Comparison of ENCODE assay signal across 8 cellular contexts in genomic region chr12:110449799-110450497, GRCh38. TPM values are rescaled to one million over a fixed set of nuclear protein-coding genes. Genes with fewer than 3 reads are reported as not detected.
A peak's percentile ranks its signal among the peaks of the same experiment; 100 is the strongest.
DNase-seq lines count a peak whose midpoint lies in the region; ATAC-seq and TF ChIP-seq lines count a peak whose summit lies in the region.

TSS of gene ARPC3 (minus strand) at chr12:110450337. CDS start at chr12:110450260, 77 bp downstream.

- H3K27me3 Mint-ChIP-seq in GM23338 (ENCODE audit: insufficient read depth, low read depth, poor library complexity): peaks cover 9% of the 10 kb centered on the region
- peaks cover 0 to 3% (median 0%) of the 10 kb centered on the region in 5 donors for H3K27me3 Mint-ChIP-seq in naive thymus-derived CD4-positive, alpha-beta T cell
- no peaks in the 10 kb centered on the region for H3K27me3 Mint-ChIP-seq in stimulated activated naive B cell treated with anti-CD40 and anti-IgM and Interleukin-4, amounts not matched to agents 10 μg/mL and 1 μg/mL and 100 μg/mL, for 72 hours

- peak within 1 kb of the TSS; percentile 83 for H3K4me3 ChIP-seq in GM23338
- H3K4me3 ChIP-seq in naive thymus-derived CD4-positive, alpha-beta T cell (ENCODE audit: low read length): peak within 1 kb of the TSS; percentile 95

- H3K27ac ChIP-seq in GM23338 (ENCODE audit: low read depth): peak within 1 kb of the TSS; percentile 87
- peak within 1 kb of the TSS; percentile 93 for H3K27ac ChIP-seq in naive thymus-derived CD4-positive, alpha-beta T cell (ENCODE audit: low read depth, low read length)

- H3K4me1 Mint-ChIP-seq in GM23338: peaks cover 5% of the 10 kb centered on the region; the same call in 2 of the 3 replicates
- H3K4me1 Mint-ChIP-seq in naive thymus-derived CD4-positive, alpha-beta T cell: peaks cover 31 to 51% (median 44%) of the 10 kb centered on the region in 7 donors
- peaks cover 22 to 41% of the 10 kb centered on the region in 2 donors for H3K4me1 Mint-ChIP-seq in stimulated activated naive B cell treated with anti-CD40 and anti-IgM and Interleukin-4, amounts not matched to agents 10 μg/mL and 1 μg/mL and 100 μg/mL, for 72 hours

- DNase-seq in EL (peak; percentile 94), GM23338 (ENCODE audit: low spot score) (peak; percentile 98), LHCN-M2 (ENCODE audit: low read depth) (peak; percentile 89), RPMI7951 (ENCODE audit: low read depth) (peak; percentile 91), fibroblast of gingiva (ENCODE audit: low read depth) (peak; percentile 96)
- peak; percentile 90 for DNase-seq in activated T-helper 1 cell treated with anti-CD3 and anti-CD28 coated beads, Interleukin-2, amount 50 U/mL, for 16 hours (ENCODE audit: low read depth in 1 of 2, low spot score in 1 of 2)
- peak; percentile 86 to 95 (median 94) for DNase-seq in naive thymus-derived CD4-positive, alpha-beta T cell
- peak; percentile 94 for DNase-seq in stimulated activated naive B cell treated with anti-CD40 and anti-IgM and Interleukin-4, amounts not matched to agents 10 μg/mL and 1 μg/mL and 100 μg/mL, for 72 hours

- POLR2A ChIA-PET in naive thymus-derived CD4-positive, alpha-beta T cell (lab: Charles Lee): interaction anchor here (0.6 to 6.1 kb wide), 32 partner anchors 12 to 649 kb away, joined by 3 to 88 read pairs (median 5); partner anchors contain the start of genes ATP2A2, CCDC63, FAM216A and GPN3

- intact Hi-C loops in naive thymus-derived CD4-positive, alpha-beta T cell (cut with micrococcal nuclease): loop anchor here (1.0 to 5.0 kb wide), 17 partner anchors 18 to 738 kb away; partner anchors contain the start of genes ANAPC7 (in 2 of the 2), FAM216A (in 2 of the 2), GIT2 (in 2 of the 2) and GPN3 (in 2 of the 2)

- no peaks in the 10 kb centered on the region for H3K9me3 Mint-ChIP-seq in GM23338
- H3K9me3 Mint-ChIP-seq in naive thymus-derived CD4-positive, alpha-beta T cell: peaks cover 0 to 5% (median 0%) of the 10 kb centered on the region in 11 donors
- peaks cover 0 to 2% of the 10 kb centered on the region in 2 donors for H3K9me3 Mint-ChIP-seq in stimulated activated naive B cell treated with anti-CD40 and anti-IgM and Interleukin-4, amounts not matched to agents 10 μg/mL and 1 μg/mL and 100 μg/mL, for 72 hours

- H3K4me1 ChIP-seq in GM23338 (ENCODE audit: insufficient read depth): no peaks in the 10 kb centered on the region
- peaks cover 20 to 22% of the 10 kb centered on the region in 2 donors for H3K4me1 ChIP-seq in naive thymus-derived CD4-positive, alpha-beta T cell (ENCODE audit: control insufficient read depth in 2 of 2, insufficient read depth in 2 of 2, low read length in 2 of 2)

- peak; percentile 64 to 90 for TF ChIP-seq CTCF in GM23338 (conservative IDR thresholded peaks at IDR 0.05; ENCODE audit: low read depth in 2 of 2)

- H3K4me3 Mint-ChIP-seq in GM23338: peak within 1 kb of the TSS; percentile 97
- peak within 1 kb of the TSS; percentile 90 to 100 (median 99) for H3K4me3 Mint-ChIP-seq in naive thymus-derived CD4-positive, alpha-beta T cell
- H3K4me3 Mint-ChIP-seq in stimulated activated naive B cell treated with anti-CD40 and anti-IgM and Interleukin-4, amounts not matched to agents 10 μg/mL and 1 μg/mL and 100 μg/mL, for 72 hours: peak within 1 kb of the TSS; percentile 97 to 98

- H3K9me2 ChIP-seq in GM23338 (ENCODE audit: insufficient read depth): no peaks in the 10 kb centered on the region

- H4K20me1 ChIP-seq in GM23338 (replicated peaks; ENCODE audit: insufficient read depth): peaks cover 14% of the 10 kb centered on the region; the same call in 1 of the 2 replicates

- peaks cover 36% of the 10 kb centered on the region for H3K36me3 Mint-ChIP-seq in GM23338 (ENCODE audit: low read depth)
- peaks cover 0 to 25% (median 15%) of the 10 kb centered on the region in 5 donors for H3K36me3 Mint-ChIP-seq in naive thymus-derived CD4-positive, alpha-beta T cell
- peaks cover 47 to 56% of the 10 kb centered on the region in 2 donors for H3K36me3 Mint-ChIP-seq in stimulated activated naive B cell treated with anti-CD40 and anti-IgM and Interleukin-4, amounts not matched to agents 10 μg/mL and 1 μg/mL and 100 μg/mL, for 72 hours

- peak within 1 kb of the TSS; percentile 79 for H3K4me2 ChIP-seq in GM23338

- peaks cover 31% of the 10 kb centered on the region for H3K79me2 ChIP-seq in GM23338 (replicated peaks; ENCODE audit: insufficient read depth)

- no peaks in the 10 kb centered on the region for H3K27me3 ChIP-seq in GM23338 (ENCODE audit: insufficient read depth)
- H3K27me3 ChIP-seq in naive thymus-derived CD4-positive, alpha-beta T cell (ENCODE audit: control insufficient read depth in 2 of 2, insufficient read depth in 2 of 2, low read length in 2 of 2): no peaks in the 10 kb centered on the region

- CTCF ChIA-PET in naive thymus-derived CD4-positive, alpha-beta T cell (lab: Charles Lee): interaction anchor here (0.6 to 6.1 kb wide), 25 partner anchors 8 to 1765 kb away, joined by 3 to 87 read pairs (median 4); partner anchors contain the start of genes CCDC63, FAM216A, GPN3 and RAD9B

- peaks cover 8% of the 10 kb centered on the region; the same call in 1 of the 2 replicates for H3F3A ChIP-seq in GM23338 (replicated peaks; ENCODE audit: low read depth)

- H3K27ac Mint-ChIP-seq in GM23338: peak within 1 kb of the TSS; percentile 95
- H3K27ac Mint-ChIP-seq in naive thymus-derived CD4-positive, alpha-beta T cell: peak within 1 kb of the TSS; percentile 94 to 100 (median 99)
- H3K27ac Mint-ChIP-seq in stimulated activated naive B cell treated with anti-CD40 and anti-IgM and Interleukin-4, amounts not matched to agents 10 μg/mL and 1 μg/mL and 100 μg/mL, for 72 hours: peak within 1 kb of the TSS; percentile 99

- H3K36me3 ChIP-seq in GM23338 (ENCODE audit: insufficient read depth): peaks cover 24% of the 10 kb centered on the region; the same call in 1 of the 2 replicates
- H3K36me3 ChIP-seq in naive thymus-derived CD4-positive, alpha-beta T cell (ENCODE audit: control insufficient read depth in 2 of 3, insufficient read depth in 3 of 3, low read length in 3 of 3): peaks cover 6 to 29% (median 8%) of the 10 kb centered on the region in 3 experiments

- no peaks in the 10 kb centered on the region for H3K9me3 ChIP-seq in naive thymus-derived CD4-positive, alpha-beta T cell (ENCODE audit: control insufficient read depth in 2 of 3, low read length in 3 of 3)

- peak within 1 kb of the TSS; percentile 45; the same call in 1 of the 2 replicates for H2AFZ ChIP-seq in GM23338

- peak; percentile 96 for ATAC-seq in GM23338
- ATAC-seq in naive thymus-derived CD4-positive, alpha-beta T cell: peak; percentile 98
- ATAC-seq in stimulated activated naive B cell treated with anti-CD40 and anti-IgM and Interleukin-4, amounts not matched to agents 10 μg/mL and 1 μg/mL and 100 μg/mL, for 72 hours (replicated peaks): peak; percentile 95 to 96

TF ChIP-seq in GM23338, 12 proteins besides CTCF, POLR2A, EP300 and RAD21:
- TF ChIP-seq CREB1 (CRISPR knock-in tag; IDR thresholded peaks at IDR 0.05; ENCODE audit: low read depth) (peak; percentile 45), ETS1 (IDR thresholded peaks at IDR 0.05) (peak; percentile 74), POLR2AphosphoS5 (IDR thresholded peaks at IDR 0.05; ENCODE audit: low read depth) (peak; percentile 85), EZH2 (IDR thresholded peaks at IDR 0.05; ENCODE audit: low read depth, unreplicated experiment) (no peak)

RNA-seq across cellular contexts. Expression of gene ARPC3, which starts in this region (rescaled TPM):
- total RNA-seq in GM23338 (2014; rRNA removed; shearing (Covaris generic)): 378 and 411 TPM in 2 replicates
- 296 and 356 TPM in 2 replicates for polyA plus RNA-seq in GM23338 (2016; fragmentation: Nextera tagmentation; extraction: Ambion mirVana)
- total RNA-seq in LHCN-M2 (2014; rRNA removed): 348 and 595 TPM in 2 replicates
- 377 TPM for polyA plus RNA-seq in LHCN-M2 (2012)
- 501 and 524 TPM in 2 replicates for total RNA-seq in RPMI7951 (2014; rRNA removed; shearing (Covaris generic))
- total RNA-seq in naive thymus-derived CD4-positive, alpha-beta T cell: 100 to 1,000 TPM; 166 to 381 (median 187) TPM
- polyA plus RNA-seq in naive thymus-derived CD4-positive, alpha-beta T cell: 100 to 1,000 TPM; 559 to 643 TPM

Comparison
In these comparisons a context has a peak if more than half of its experiments do, and no peak if none do; other contexts are left out.
1. Peak in every context shown above with its lines: DNase-seq, ATAC-seq, H3K4me3 ChIP-seq and H3K27ac ChIP-seq.